ENCODE assay signal across 20 cellular contexts in genomic region chr11:56143681-56144080, GRCh38. TPM values are rescaled to one million over a fixed set of nuclear protein-coding genes. Genes with fewer than 3 reads are reported as not detected.
"Had no signal": no experiment of that assay in that cellular context is flagged by ENCODE, and none has a peak within 500 bp of the region (broad histone marks: within the 10 kb centered on the region; RNA-seq: fewer than 3 reads in every experiment).

No MANE protein-coding gene starts in this region.

RNA-seq across cellular contexts. Expression of gene OR8J3, which starts 3.7 kb away (rescaled TPM):
- total RNA-seq: activated naive CD4-positive, alpha-beta T cell treated with anti-CD3 and anti-CD28 coated beads for 36 hours; activated naive CD4-positive, alpha-beta T cell treated with anti-CD3 and anti-CD28 coated beads, Interleukin-2, amount 50 U/mL, for 72 hours; activated naive CD8-positive, alpha-beta T cell treated with anti-CD3 and anti-CD28 coated beads for 36 hours; activated naive CD8-positive, alpha-beta T cell treated with anti-CD3 and anti-CD28 coated beads, Interleukin-2, amount 10 ng/mL, durations not matched to agents 7 days and 5 days; activated T-cell treated with anti-CD3 and anti-CD28 coated beads, Interleukin-2, amount 50 U/mL, for 4 hours; activated T-cell treated with anti-CD3 and anti-CD28 coated beads, Interleukin-2, amount 50 U/mL, for 72 hours; activated T-helper 1 cell treated with anti-CD3 and anti-CD28 coated beads, Interleukin-12 subunit alpha, Interleukin-12 subunit beta, Interleukin-2, Interleukin-4 antibody, amounts not matched to agents 30 ng/mL and 10 ng/mL and 1 ng/mL, durations not matched to agents 14 hours and 24 hours and 36 hours; activated T-helper 17 cell treated with anti-CD3 and anti-CD28 coated beads, Interleukin-2, amount 50 U/mL, for 72 hours; activated T-helper 2 cell treated with anti-CD3 and anti-CD28 coated beads, Interferon-gamma antibody, Interleukin-2, Interleukin-4, amounts not matched to agents 10 μg/mL and 5 μg/mL and 100 μg/mL, durations not matched to agents 14 hours and 24 hours and 36 hours; adrenal gland; aorta; ascending aorta; astrocyte; body of pancreas; breast epithelium; bronchial epithelial cell; cardiac muscle cell; cardiac septum; cerebellum; chondrocyte had no signal

RNA-seq across cellular contexts. Expression of gene OR8K5, which starts 16.4 kb away (rescaled TPM):
- total RNA-seq: activated naive CD4-positive, alpha-beta T cell treated with anti-CD3 and anti-CD28 coated beads for 36 hours; activated naive CD4-positive, alpha-beta T cell treated with anti-CD3 and anti-CD28 coated beads, Interleukin-2, amount 50 U/mL, for 72 hours; activated naive CD8-positive, alpha-beta T cell treated with anti-CD3 and anti-CD28 coated beads for 36 hours; activated naive CD8-positive, alpha-beta T cell treated with anti-CD3 and anti-CD28 coated beads, Interleukin-2, amount 10 ng/mL, durations not matched to agents 7 days and 5 days; activated T-cell treated with anti-CD3 and anti-CD28 coated beads, Interleukin-2, amount 50 U/mL, for 4 hours; activated T-cell treated with anti-CD3 and anti-CD28 coated beads, Interleukin-2, amount 50 U/mL, for 72 hours; activated T-helper 1 cell treated with anti-CD3 and anti-CD28 coated beads, Interleukin-12 subunit alpha, Interleukin-12 subunit beta, Interleukin-2, Interleukin-4 antibody, amounts not matched to agents 30 ng/mL and 10 ng/mL and 1 ng/mL, durations not matched to agents 14 hours and 24 hours and 36 hours; activated T-helper 17 cell treated with anti-CD3 and anti-CD28 coated beads, Interleukin-2, amount 50 U/mL, for 72 hours; activated T-helper 2 cell treated with anti-CD3 and anti-CD28 coated beads, Interferon-gamma antibody, Interleukin-2, Interleukin-4, amounts not matched to agents 10 μg/mL and 5 μg/mL and 100 μg/mL, durations not matched to agents 14 hours and 24 hours and 36 hours; adrenal gland; aorta; ascending aorta; astrocyte; body of pancreas; breast epithelium; bronchial epithelial cell; cardiac muscle cell; cardiac septum; cerebellum; chondrocyte had no signal

RNA-seq across cellular contexts. Expression of gene OR8H3, which starts 21.5 kb away (rescaled TPM):
- total RNA-seq: activated naive CD4-positive, alpha-beta T cell treated with anti-CD3 and anti-CD28 coated beads for 36 hours; activated naive CD4-positive, alpha-beta T cell treated with anti-CD3 and anti-CD28 coated beads, Interleukin-2, amount 50 U/mL, for 72 hours; activated naive CD8-positive, alpha-beta T cell treated with anti-CD3 and anti-CD28 coated beads for 36 hours; activated naive CD8-positive, alpha-beta T cell treated with anti-CD3 and anti-CD28 coated beads, Interleukin-2, amount 10 ng/mL, durations not matched to agents 7 days and 5 days; activated T-cell treated with anti-CD3 and anti-CD28 coated beads, Interleukin-2, amount 50 U/mL, for 4 hours; activated T-cell treated with anti-CD3 and anti-CD28 coated beads, Interleukin-2, amount 50 U/mL, for 72 hours; activated T-helper 1 cell treated with anti-CD3 and anti-CD28 coated beads, Interleukin-12 subunit alpha, Interleukin-12 subunit beta, Interleukin-2, Interleukin-4 antibody, amounts not matched to agents 30 ng/mL and 10 ng/mL and 1 ng/mL, durations not matched to agents 14 hours and 24 hours and 36 hours; activated T-helper 17 cell treated with anti-CD3 and anti-CD28 coated beads, Interleukin-2, amount 50 U/mL, for 72 hours; activated T-helper 2 cell treated with anti-CD3 and anti-CD28 coated beads, Interferon-gamma antibody, Interleukin-2, Interleukin-4, amounts not matched to agents 10 μg/mL and 5 μg/mL and 100 μg/mL, durations not matched to agents 14 hours and 24 hours and 36 hours; adrenal gland; aorta; ascending aorta; astrocyte; body of pancreas; breast epithelium; bronchial epithelial cell; cardiac muscle cell; cardiac septum; cerebellum; chondrocyte had no signal

RNA-seq across cellular contexts. Expression of gene OR5J2, which starts 32.7 kb away (rescaled TPM):
- total RNA-seq: activated naive CD4-positive, alpha-beta T cell treated with anti-CD3 and anti-CD28 coated beads for 36 hours; activated naive CD4-positive, alpha-beta T cell treated with anti-CD3 and anti-CD28 coated beads, Interleukin-2, amount 50 U/mL, for 72 hours; activated naive CD8-positive, alpha-beta T cell treated with anti-CD3 and anti-CD28 coated beads for 36 hours; activated naive CD8-positive, alpha-beta T cell treated with anti-CD3 and anti-CD28 coated beads, Interleukin-2, amount 10 ng/mL, durations not matched to agents 7 days and 5 days; activated T-cell treated with anti-CD3 and anti-CD28 coated beads, Interleukin-2, amount 50 U/mL, for 4 hours; activated T-cell treated with anti-CD3 and anti-CD28 coated beads, Interleukin-2, amount 50 U/mL, for 72 hours; activated T-helper 1 cell treated with anti-CD3 and anti-CD28 coated beads, Interleukin-12 subunit alpha, Interleukin-12 subunit beta, Interleukin-2, Interleukin-4 antibody, amounts not matched to agents 30 ng/mL and 10 ng/mL and 1 ng/mL, durations not matched to agents 14 hours and 24 hours and 36 hours; activated T-helper 17 cell treated with anti-CD3 and anti-CD28 coated beads, Interleukin-2, amount 50 U/mL, for 72 hours; activated T-helper 2 cell treated with anti-CD3 and anti-CD28 coated beads, Interferon-gamma antibody, Interleukin-2, Interleukin-4, amounts not matched to agents 10 μg/mL and 5 μg/mL and 100 μg/mL, durations not matched to agents 14 hours and 24 hours and 36 hours; adrenal gland; aorta; ascending aorta; astrocyte; body of pancreas; breast epithelium; bronchial epithelial cell; cardiac muscle cell; cardiac septum; cerebellum; chondrocyte had no signal

RNA-seq across cellular contexts. Expression of gene OR8H2, which starts 40.2 kb away (rescaled TPM):
- total RNA-seq: activated naive CD4-positive, alpha-beta T cell treated with anti-CD3 and anti-CD28 coated beads for 36 hours; activated naive CD4-positive, alpha-beta T cell treated with anti-CD3 and anti-CD28 coated beads, Interleukin-2, amount 50 U/mL, for 72 hours; activated naive CD8-positive, alpha-beta T cell treated with anti-CD3 and anti-CD28 coated beads for 36 hours; activated naive CD8-positive, alpha-beta T cell treated with anti-CD3 and anti-CD28 coated beads, Interleukin-2, amount 10 ng/mL, durations not matched to agents 7 days and 5 days; activated T-cell treated with anti-CD3 and anti-CD28 coated beads, Interleukin-2, amount 50 U/mL, for 4 hours; activated T-cell treated with anti-CD3 and anti-CD28 coated beads, Interleukin-2, amount 50 U/mL, for 72 hours; activated T-helper 1 cell treated with anti-CD3 and anti-CD28 coated beads, Interleukin-12 subunit alpha, Interleukin-12 subunit beta, Interleukin-2, Interleukin-4 antibody, amounts not matched to agents 30 ng/mL and 10 ng/mL and 1 ng/mL, durations not matched to agents 14 hours and 24 hours and 36 hours; activated T-helper 17 cell treated with anti-CD3 and anti-CD28 coated beads, Interleukin-2, amount 50 U/mL, for 72 hours; activated T-helper 2 cell treated with anti-CD3 and anti-CD28 coated beads, Interferon-gamma antibody, Interleukin-2, Interleukin-4, amounts not matched to agents 10 μg/mL and 5 μg/mL and 100 μg/mL, durations not matched to agents 14 hours and 24 hours and 36 hours; adrenal gland; aorta; ascending aorta; astrocyte; body of pancreas; breast epithelium; bronchial epithelial cell; cardiac muscle cell; cardiac septum; cerebellum; chondrocyte had no signal
